In the genomic region with DNA sequence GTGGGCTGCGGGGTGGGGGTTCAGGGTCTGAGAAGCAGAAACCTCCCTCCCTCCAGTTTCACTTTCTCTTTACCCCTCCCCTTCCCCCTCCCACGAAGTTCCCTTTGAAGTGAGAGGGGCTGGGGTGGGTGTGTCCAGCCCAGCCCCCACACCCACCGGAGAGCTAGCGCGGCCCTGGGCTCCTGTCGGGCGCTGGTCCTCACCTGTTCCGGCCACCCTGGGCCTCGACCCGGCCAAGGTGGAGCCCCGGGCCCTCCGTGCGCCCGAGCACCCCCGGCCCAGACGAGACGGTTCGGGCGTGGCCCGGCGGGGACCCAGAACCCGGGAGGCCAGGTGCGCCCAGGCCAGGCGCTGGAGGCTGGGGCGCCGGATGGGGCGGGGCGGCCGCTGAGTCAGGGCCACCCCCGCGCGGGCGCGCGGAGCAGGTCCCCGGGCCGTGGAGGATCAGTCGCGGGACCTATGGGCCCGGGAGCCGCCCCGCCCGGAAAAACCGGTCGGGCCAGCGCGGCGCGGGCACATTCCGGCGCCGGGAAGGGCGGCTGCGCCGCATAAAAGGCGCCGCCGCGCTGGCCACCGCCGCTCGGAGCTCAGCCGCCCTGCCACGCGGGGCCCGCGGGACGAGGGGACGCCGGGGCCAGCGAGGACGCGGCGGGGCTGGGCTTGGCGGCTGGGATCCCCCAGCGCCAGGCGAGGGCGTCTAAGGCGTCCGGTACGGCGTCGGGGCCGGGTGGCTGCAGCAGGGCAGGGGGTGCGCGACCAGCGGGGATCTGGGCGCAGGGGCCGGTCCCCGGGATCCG, we compare ENCODE assay signal across 9 cellular contexts. TPM values are rescaled to one million over a fixed set of nuclear protein-coding genes. Genes with fewer than 3 reads are reported as not detected.
DNase-seq lines count a peak whose midpoint lies in the region; ATAC-seq, FAIRE-seq and TF ChIP-seq lines count a peak whose summit lies in the region.
"Had no signal": no experiment of that assay in that cellular context is flagged by ENCODE, and none has a peak within 500 bp of the region (broad histone marks: within the 10 kb centered on the region; RNA-seq: fewer than 3 reads in every experiment).

No MANE protein-coding gene starts in this region.

- peak overlapping the region in 1 of 2 donors; percentile 75 for H3K27ac ChIP-seq in lung (ENCODE audit: low read depth in 1 of 2, low read length in 1 of 2)
- H3K27ac ChIP-seq in tibial artery, result no peak overlapping the region

- intact Hi-C loops in tibial artery (cut with DNase I; ENCODE audit: low total_unique reads), result no loop called here

- no peak for FAIRE-seq in RCC 7860 (lab: Jason Lieb, UNC)

- no peak for DNase-seq in activated CD8-positive, alpha-beta memory T cell treated with anti-CD3 and anti-CD28 coated beads, Interleukin-2, amount 10 ng/mL, durations not matched to agents 7 days and 5 days
- no peak for DNase-seq in activated CD8-positive, alpha-beta memory T cell treated with anti-CD3 and anti-CD28 coated beads for 24 hours
- peak; percentile 52 for DNase-seq in ecto neural progenitor cell (ENCODE audit: low spot score)
- peak; percentile 63 for DNase-seq in lung (ENCODE audit: low spot score)
- peak in 1 of 2 donors; percentile 48 for DNase-seq in tibial artery
- no peak for DNase-seq in RCC 7860 (ENCODE audit: low spot score)

- H3K36me3 ChIP-seq in lung (ENCODE audit: control insufficient read depth in 2 of 2, insufficient read depth in 2 of 2, low read length in 2 of 2) (no peaks in the 10 kb centered on the region), tibial artery (no peaks in the 10 kb centered on the region)

- no peaks in the 10 kb centered on the region for H3K36me3 Mint-ChIP-seq in activated CD8-positive, alpha-beta memory T cell treated with anti-CD3 and anti-CD28 coated beads, Interleukin-2, amount 10 ng/mL, durations not matched to agents 7 days and 5 days

- peaks cover 36% of the 10 kb centered on the region for H3K27me3 Mint-ChIP-seq in activated CD8-positive, alpha-beta memory T cell treated with anti-CD3 and anti-CD28 coated beads, Interleukin-2, amount 10 ng/mL, durations not matched to agents 7 days and 5 days

- no peak overlapping the region for H3K4me3 Mint-ChIP-seq in activated CD8-positive, alpha-beta memory T cell treated with anti-CD3 and anti-CD28 coated beads, Interleukin-2, amount 10 ng/mL, durations not matched to agents 7 days and 5 days

- H3K4me1 Mint-ChIP-seq in activated CD8-positive, alpha-beta memory T cell treated with anti-CD3 and anti-CD28 coated beads, Interleukin-2, amount 10 ng/mL, durations not matched to agents 7 days and 5 days, result no peaks in the 10 kb centered on the region

- H3K27ac Mint-ChIP-seq in activated CD8-positive, alpha-beta memory T cell treated with anti-CD3 and anti-CD28 coated beads, Interleukin-2, amount 10 ng/mL, durations not matched to agents 7 days and 5 days, result no peak overlapping the region

- peaks cover 0 to 5% of the 10 kb centered on the region in 2 donors for H3K9me3 ChIP-seq in lung (ENCODE audit: control insufficient read depth in 2 of 2, insufficient read depth in 1 of 2, low read length in 1 of 2)
- H3K9me3 ChIP-seq in tibial artery, result no peaks in the 10 kb centered on the region

- 2% methylated on average over 45 to 91 of the region's 91 CpGs for WGBS in lung, 2 donors

- H3K9me3 Mint-ChIP-seq in activated CD8-positive, alpha-beta memory T cell treated with anti-CD3 and anti-CD28 coated beads, Interleukin-2, amount 10 ng/mL, durations not matched to agents 7 days and 5 days (ENCODE audit: low read depth), result no peaks in the 10 kb centered on the region

- H3K4me3 ChIP-seq in lung, result peak overlapping the region; percentile 30
- H3K4me3 ChIP-seq in tibial artery, result peak overlapping the region; percentile 33 to 50

- CTCF ChIA-PET in activated CD8-positive, alpha-beta memory T cell treated with anti-CD3 and anti-CD28 coated beads, Interleukin-2, amount 10 ng/mL, durations not matched to agents 7 days and 5 days (lab: Charles Lee), result no interaction called here

- H3K27me3 ChIP-seq in lung (ENCODE audit: control insufficient read depth, insufficient read depth) (peaks cover 5% of the 10 kb centered on the region), tibial artery (peaks cover 0 to 93% of the 10 kb centered on the region in 2 donors)

- peak; percentile 45 for ATAC-seq in activated CD8-positive, alpha-beta memory T cell treated with anti-CD3 and anti-CD28 coated beads, Interleukin-2, amount 10 ng/mL, durations not matched to agents 7 days and 5 days
- ATAC-seq in lung (ENCODE audit: insufficient read depth, low FRiP score) (peak; percentile 74), HG03565 (IDR thresholded peaks at IDR 0.05; ENCODE audit: unreplicated experiment) (no peak), HG03439 (IDR thresholded peaks at IDR 0.05; ENCODE audit: unreplicated experiment) (no peak)

- TF ChIP-seq CTCF in lung (IDR thresholded peaks at IDR 0.05; ENCODE audit: control extremely low read depth, extremely low read depth) (no peak), tibial artery (IDR thresholded peaks at IDR 0.05) (no peak)

- peaks cover 0 to 5% of the 10 kb centered on the region in 2 donors for H3K4me1 ChIP-seq in lung (ENCODE audit: control insufficient read depth in 2 of 2, insufficient read depth in 2 of 2, low read length in 2 of 2)
- peaks cover 0 to 22% (median 15%) of the 10 kb centered on the region in 4 donors for H3K4me1 ChIP-seq in tibial artery

RNA-seq across cellular contexts. Expression of gene KIF26A, which starts 21.6 kb away (rescaled TPM):
- 1 to 10 TPM in 1 of 2 experiments, under 1 TPM in 1; 0.21 to 1.1 TPM for total RNA-seq in activated CD8-positive, alpha-beta memory T cell treated with anti-CD3 and anti-CD28 coated beads, Interleukin-2, amount 10 ng/mL, durations not matched to agents 7 days and 5 days
- 10 to 100 TPM in 1 of 2 donors, 1 to 10 TPM in 1; 6.5 to 11.4 TPM for total RNA-seq in lung
- 1 to 10 TPM; 2.4 to 2.5 TPM for polyA plus RNA-seq in lung

RNA-seq across cellular contexts. Expression of gene ASPG, which starts 31.2 kb away (rescaled TPM):
- not detected for total RNA-seq in activated CD8-positive, alpha-beta memory T cell treated with anti-CD3 and anti-CD28 coated beads, Interleukin-2, amount 10 ng/mL, durations not matched to agents 7 days and 5 days
- total RNA-seq in lung, result 1 to 10 TPM; 4.3 to 4.7 TPM
- polyA plus RNA-seq in lung, result 1 to 10 TPM in 1 of 2 donors, under 1 TPM in 1; 0.73 to 1.8 TPM
- total RNA-seq: glomerular endothelial cell had no signal

Comparison
In these comparisons a context has a peak if more than half of its experiments do, and no peak if none do; other contexts are left out.
1. ATAC-seq: peak in activated CD8-positive, alpha-beta memory T cell treated with anti-CD3 and anti-CD28 coated beads, Interleukin-2, amount 10 ng/mL, durations not matched to agents 7 days and 5 days (single experiment) and lung (single experiment); none in HG03565 (single experiment) and HG03439 (single experiment).
2. DNase-seq: peak in ecto neural progenitor cell (single experiment) and lung (single experiment); none in activated CD8-positive, alpha-beta memory T cell treated with anti-CD3 and anti-CD28 coated beads, Interleukin-2, amount 10 ng/mL, durations not matched to agents 7 days and 5 days (single experiment), activated CD8-positive, alpha-beta memory T cell treated with anti-CD3 and anti-CD28 coated beads for 24 hours (single experiment) and RCC 7860 (single experiment).
3. RNA of gene ASPG, which starts 31.2 kb away (total RNA-seq): 4.3 to 4.7 TPM in lung; not detected in activated CD8-positive, alpha-beta memory T cell treated with anti-CD3 and anti-CD28 coated beads, Interleukin-2, amount 10 ng/mL, durations not matched to agents 7 days and 5 days; every median in the first group is over 4 times any median in the second.